ENCODE assay signal across 8 cellular contexts in the genomic region with DNA sequence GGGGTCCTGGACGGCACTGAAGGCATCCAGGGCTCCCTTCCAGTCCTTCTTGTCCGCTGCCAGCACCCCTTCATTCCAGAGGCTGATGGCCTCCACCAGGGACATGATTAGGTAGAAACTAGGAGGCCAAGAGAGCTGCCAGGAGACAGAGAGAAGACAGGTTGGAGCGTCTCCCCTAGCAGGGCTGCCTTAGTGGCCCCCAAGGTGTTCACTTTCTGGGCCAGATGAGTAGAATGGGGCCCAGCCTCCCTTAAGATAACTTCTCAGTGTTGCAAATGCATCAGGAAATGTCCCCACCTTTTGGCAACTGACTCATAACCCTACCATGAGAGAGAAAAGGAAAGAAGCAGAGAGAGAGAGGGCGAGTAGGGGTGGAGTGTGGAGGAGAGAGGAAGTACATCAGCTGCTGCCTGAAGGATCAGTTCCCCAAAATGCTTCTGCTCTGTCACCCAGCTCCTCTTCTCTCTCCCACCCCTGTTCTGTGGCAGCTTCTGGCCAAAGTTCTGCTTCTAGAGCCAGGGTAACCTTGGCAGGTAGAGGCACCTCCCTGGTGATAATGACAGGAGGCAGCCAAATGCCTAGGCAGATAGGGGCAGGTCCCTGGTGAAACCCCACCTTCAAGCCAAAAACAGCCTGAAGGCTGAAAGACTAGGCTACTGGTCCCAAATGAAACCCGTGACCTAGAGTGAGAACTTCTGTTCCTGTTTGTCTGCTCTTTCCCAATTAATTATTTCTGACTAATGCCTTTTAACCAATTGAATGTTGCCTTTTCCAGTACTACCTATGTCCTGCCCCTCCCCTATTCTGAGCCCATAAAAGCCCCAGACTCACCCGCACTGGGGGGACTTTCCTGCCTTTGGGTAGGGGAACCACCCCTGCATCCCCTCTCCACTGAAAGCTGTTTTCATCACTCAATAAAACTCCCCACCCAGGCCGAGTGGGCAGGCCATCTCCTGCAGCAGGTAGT. TPM values are rescaled to one million over a fixed set of nuclear protein-coding genes. Genes with fewer than 3 reads are reported as not detected.
DNase-seq lines count a peak whose midpoint lies in the region; ATAC-seq and TF ChIP-seq lines count a peak whose summit lies in the region.

TSS of gene NCF2 (minus strand) at position 235 of the 967 bp plus-strand sequence. CDS start at position 105, 130 bp downstream.

- H3K27ac ChIP-seq in BLaER1: peak within 1 kb of the TSS; percentile 74

- H3K9ac ChIP-seq in BLaER1: peak within 1 kb of the TSS; percentile 26

- H3K4me2 ChIP-seq in BLaER1: peak within 1 kb of the TSS; percentile 89

- H4K20me1 ChIP-seq in BLaER1: no peaks in the 10 kb centered on the region

- CTCF ChIA-PET in T-cell (lab: Charles Lee): no interaction called here

- no peaks in the 10 kb centered on the region for H3K9me3 Mint-ChIP-seq in T-cell

- no peak for TF ChIP-seq CTCF in fibroblast of pulmonary artery (IDR thresholded peaks at IDR 0.05; ENCODE audit: low read length, missing control alignments)

- ATAC-seq in GM19035 (IDR thresholded peaks at IDR 0.05; ENCODE audit: unreplicated experiment) (peak; percentile 78), HG03095 (IDR thresholded peaks at IDR 0.05; ENCODE audit: unreplicated experiment) (peak; percentile 85), T-cell (replicated peaks in 1 of 4) (peak; percentile 65 to 83 (median 76))

- H3K27me3 ChIP-seq in BLaER1: no peaks in the 10 kb centered on the region

- H3K27me3 Mint-ChIP-seq in T-cell: peaks cover 0 to 2% of the 10 kb centered on the region in 2 donors

- H3K4me3 ChIP-seq in BLaER1 (0 out of 2 replicates have a peak within 1 kb of the TSS, but pooled peaks have one; percentile 23), fibroblast of pulmonary artery (replicated peaks; ENCODE audit: low read depth, low read length) (no peak within 1 kb of the TSS)

- peaks cover 20 to 44% (median 32%) of the 10 kb centered on the region in 3 donors for H3K4me1 Mint-ChIP-seq in T-cell

- peak within 1 kb of the TSS; percentile 68 to 78 for H3K27ac Mint-ChIP-seq in T-cell

- peak within 1 kb of the TSS; percentile 21 to 49 (median 25) for H3K4me3 Mint-ChIP-seq in T-cell

- peaks cover 70% of the 10 kb centered on the region for H3K4me1 ChIP-seq in BLaER1

- DNase-seq in T-cell (peak in 7 of 34 experiments; percentile 5 to 41 (median 12)), fibroblast of pulmonary artery (ENCODE audit: low read depth) (peak; percentile 58), NCI-H510A treated with DMSO at 0.1 percent for 48 hours (lab: John Stamatoyannopoulos, UW) (no peak), NCI-H1436 (lab: John Stamatoyannopoulos, UW) (no peak)
- DNase-seq in stimulated activated CD4-positive, alpha-beta T cell treated with anti-CD3 and anti-CD28 coated beads, Interleukin-4, amount 100 ng/mL, for 24 hours: peak; percentile 18

- H3K36me3 ChIP-seq in BLaER1: no peaks in the 10 kb centered on the region

- no peaks in the 10 kb centered on the region for H3K9me3 ChIP-seq in BLaER1

- POLR2A ChIA-PET in T-cell (lab: Charles Lee): no interaction called here

- H3K36me3 Mint-ChIP-seq in T-cell: no peaks in the 10 kb centered on the region

RNA-seq across cellular contexts. Expression of gene NCF2, which starts in this region (rescaled TPM):
- 1 to 10 TPM; 2.9 to 8.7 (median 4.0) TPM for total RNA-seq in T-cell

Comparison
In these comparisons a context has a peak if more than half of its experiments do, and no peak if none do; other contexts are left out.
1. DNase-seq: peak in fibroblast of pulmonary artery (single experiment) and stimulated activated CD4-positive, alpha-beta T cell treated with anti-CD3 and anti-CD28 coated beads, Interleukin-4, amount 100 ng/mL, for 24 hours (single experiment); none in NCI-H510A treated with DMSO at 0.1 percent for 48 hours (single experiment) and NCI-H1436 (single experiment).
2. Peak in every context shown above with its lines, with median percentiles within 50 percentile points of each other: ATAC-seq.